Comparison of ENCODE assay signal across 28 cellular contexts in the genomic region with DNA sequence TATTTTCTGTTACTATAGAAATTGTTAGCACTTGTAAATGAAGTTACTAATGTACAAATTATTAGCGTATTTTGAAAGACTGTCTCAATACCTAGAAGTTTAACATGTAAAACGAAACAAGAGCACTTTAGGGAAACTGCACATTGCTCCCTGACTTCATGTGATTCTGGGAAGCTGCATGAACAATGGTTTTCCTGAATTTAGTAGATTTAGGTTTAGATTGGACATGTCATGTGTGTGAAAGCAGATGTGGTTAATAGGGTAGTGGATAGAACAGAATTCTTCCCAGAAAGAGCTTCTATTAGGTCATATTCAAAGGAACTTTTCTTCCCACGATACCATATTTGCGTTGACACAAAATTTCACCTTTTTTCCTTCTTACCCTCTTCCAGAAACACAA. TPM values are rescaled to one million over a fixed set of nuclear protein-coding genes. Genes with fewer than 3 reads are reported as not detected.
DNase-seq lines count a peak whose midpoint lies in the region; ATAC-seq, FAIRE-seq and TF ChIP-seq lines count a peak whose summit lies in the region.
"Had no signal": no experiment of that assay in that cellular context is flagged by ENCODE, and none has a peak within 500 bp of the region (broad histone marks: within the 10 kb centered on the region; RNA-seq: fewer than 3 reads in every experiment).

No MANE protein-coding gene starts in this region.

- H4K20me1 ChIP-seq in keratinocyte (ENCODE audit: control insufficient read depth, extremely low read depth, insufficient read depth, low read length) = no peaks in the 10 kb centered on the region

- peak overlapping the region; percentile 65 for H3K27ac ChIP-seq in Panc1 (ENCODE audit: low read length)
- peak overlapping the region; percentile 78 for H3K27ac ChIP-seq in brain microvascular endothelial cell
- H3K27ac ChIP-seq in keratinocyte (ENCODE audit: control insufficient read depth, insufficient read depth, low read length) = peak overlapping the region; percentile 71
- no peak overlapping the region for H3K27ac ChIP-seq in neuronal stem cell (replicated peaks; ENCODE audit: low read length)
- H3K27ac ChIP-seq in esophagus squamous epithelium = no peak overlapping the region
- H3K27ac ChIP-seq: esophagus muscularis mucosa, sigmoid colon, transverse colon had no signal

- intact Hi-C loops in Panc1 (cut with micrococcal nuclease; ENCODE audit: unreplicated experiment) (no loop called here), esophagus squamous epithelium (cut with DNase I) (no loop called here)

- H3K18ac ChIP-seq in neuronal stem cell (ENCODE audit: low read length) = no peak overlapping the region

- H3K4me2 ChIP-seq in keratinocyte (ENCODE audit: control insufficient read depth, extremely low read depth, insufficient read depth, low read depth, low read length) (no peak overlapping the region), neuronal stem cell (ENCODE audit: insufficient read depth, low read length, poor library complexity, severe bottlenecking) (no peak overlapping the region)

- no peak for TF ChIP-seq POLR2A in esophagus squamous epithelium (IDR thresholded peaks at IDR 0.05)

- H3K27me3 ChIP-seq in Panc1 (ENCODE audit: control insufficient read depth, insufficient read depth, low read length) (no peaks in the 10 kb centered on the region), brain microvascular endothelial cell (replicated peaks) (no peaks in the 10 kb centered on the region), keratinocyte (ENCODE audit: control insufficient read depth, extremely low read depth, insufficient read depth, low read length) (no peaks in the 10 kb centered on the region), neuronal stem cell (ENCODE audit: control insufficient read depth in 3 of 3, insufficient read depth in 3 of 3, low read depth in 1 of 3, low read length in 3 of 3) (no peaks in the 10 kb centered on the region), esophagus squamous epithelium (no peaks in the 10 kb centered on the region)
- H3K27me3 ChIP-seq: esophagus muscularis mucosa, left lung, sigmoid colon, transverse colon had no signal

- no peak overlapping the region for H3K4ac ChIP-seq in neuronal stem cell (ENCODE audit: low read length)

- H3K36me3 ChIP-seq in Panc1 (ENCODE audit: control insufficient read depth, insufficient read depth, low read length) (no peaks in the 10 kb centered on the region), brain microvascular endothelial cell (replicated peaks) (no peaks in the 10 kb centered on the region), keratinocyte (ENCODE audit: control insufficient read depth in 2 of 2, extremely low read depth in 1 of 2, insufficient read depth in 2 of 2, low read length in 2 of 2) (no peaks in the 10 kb centered on the region), neuronal stem cell (replicated peaks in 1 of 2; ENCODE audit: control insufficient read depth in 2 of 2, insufficient read depth in 2 of 2, low read length in 2 of 2) (no peaks in the 10 kb centered on the region), esophagus squamous epithelium (no peaks in the 10 kb centered on the region)
- H3K36me3 ChIP-seq: esophagus muscularis mucosa, left lung, sigmoid colon, transverse colon had no signal

- dilution Hi-C loops in keratinocyte (cut with MboI; ENCODE audit: extremely low pct_ligation_motif_present, low sequenced_read_pairs) = no loop called here

- no peak overlapping the region for H2BK120ac ChIP-seq in neuronal stem cell (ENCODE audit: low read depth, low read length)

- H3K9me3 ChIP-seq in Panc1 (ENCODE audit: control insufficient read depth, insufficient read depth, low read depth, low read length) = peaks cover under 1% of the 10 kb centered on the region; the same call in 1 of the 2 replicates
- no peaks in the 10 kb centered on the region for H3K9me3 ChIP-seq in keratinocyte (ENCODE audit: control insufficient read depth, low read depth, low read length)
- no peaks in the 10 kb centered on the region for H3K9me3 ChIP-seq in neuronal stem cell (replicated peaks in 1 of 2; ENCODE audit: control insufficient read depth in 2 of 2, insufficient read depth in 1 of 2, low read depth in 1 of 2, low read length in 2 of 2)
- H3K9me3 ChIP-seq in esophagus squamous epithelium = no peaks in the 10 kb centered on the region
- H3K9me3 ChIP-seq: esophagus muscularis mucosa, left lung, sigmoid colon, transverse colon had no signal

- CTCF ChIA-PET in Panc1 (lab: Charles Lee) = no interaction called here

- no peak overlapping the region for H4K8ac ChIP-seq in neuronal stem cell (ENCODE audit: low read depth, low read length)

- H3K4me1 ChIP-seq in Panc1 (ENCODE audit: control insufficient read depth, insufficient read depth, low read length) (no peaks in the 10 kb centered on the region), keratinocyte (ENCODE audit: control insufficient read depth, extremely low read depth, insufficient read depth, low read length) (peaks cover 35% of the 10 kb centered on the region), neuronal stem cell (ENCODE audit: control insufficient read depth in 2 of 2, insufficient read depth in 1 of 2, low read depth in 1 of 2, low read length in 2 of 2) (no peaks in the 10 kb centered on the region), esophagus squamous epithelium (peaks cover 0 to 34% (median 4%) of the 10 kb centered on the region in 3 donors)

- no peaks in the 10 kb centered on the region for H3K79me2 ChIP-seq in keratinocyte (ENCODE audit: control insufficient read depth, insufficient read depth, low read length)

- ATAC-seq in Panc1 = no peak
- ATAC-seq: activated CD8-positive, alpha-beta memory T cell treated with anti-CD3 and anti-CD28 coated beads, Interleukin-2, amount 10 ng/mL, durations not matched to agents 7 days and 5 days; stimulated activated effector memory CD8-positive, alpha-beta T cell treated with anti-CD3 and anti-CD28 coated beads, Interleukin-12 subunit alpha, Interleukin-12 subunit beta, amount 100 ng/mL, for 72 hours had no signal

- FAIRE-seq in keratinocyte (lab: Jason Lieb, UNC) (peak; percentile 26), RCC 7860 (lab: Jason Lieb, UNC) (no peak)
- FAIRE-seq: GM12892 had no signal

- POLR2A ChIA-PET in Panc1 (lab: Charles Lee) = no interaction called here

- H2AFZ ChIP-seq in keratinocyte (ENCODE audit: control insufficient read depth, low read length) = no peak overlapping the region
- no peak overlapping the region for H2AFZ ChIP-seq in neuronal stem cell (ENCODE audit: low read length)

- H4K91ac ChIP-seq in neuronal stem cell (ENCODE audit: low read depth, low read length, poor library complexity) = no peak overlapping the region

- H3K23ac ChIP-seq in neuronal stem cell (ENCODE audit: low read depth, low read length, poor library complexity) = no peak overlapping the region

- WGBS in neuronal stem cell (ENCODE audit: extremely low coverage in 2 of 2, insufficient read length in 2 of 2, insufficient replicate concordance in 1 of 2), 2 donors = no CpG with 5 or more reads among the region's 4 CpGs
- 87 to 98% methylated on average over 4 of the region's 4 CpGs for WGBS in esophagus squamous epithelium, 2 donors

- in situ Hi-C loops in Panc1 (cut with HindIII; ENCODE audit: low pct_unique_long_range_greater_than_20kb, low sequenced_read_pairs) = no loop called here
- in situ Hi-C loops in brain microvascular endothelial cell (cut with HindIII; ENCODE audit: low pct_ligation_motif_present, low sequenced_read_pairs) = no loop called here

- no peak for DNase-seq in Panc1 (ENCODE audit: low read depth, low spot score)
- DNase-seq in brain microvascular endothelial cell = no peak
- DNase-seq in keratinocyte (ENCODE audit: low read depth, low spot score) = no peak
- no peak for DNase-seq in neuronal stem cell (ENCODE audit: low spot score)
- DNase-seq in NCI-H1105 (lab: John Stamatoyannopoulos, UW) = no peak
- DNase-seq in esophagus squamous epithelium (lab: John Stamatoyannopoulos, UW) = no peak
- DNase-seq in RCC 7860 (ENCODE audit: low spot score) = no peak
- DNase-seq: activated B cell treated with CpG ODN at 0.5 μM for 24 hours; activated CD8-positive, alpha-beta memory T cell treated with anti-CD3 and anti-CD28 coated beads, Interleukin-2, amount 10 ng/mL, durations not matched to agents 7 days and 5 days; activated gamma-delta T cell treated with Interleukin-2 at 50 U/mL for 16 hours; activated T-cell treated with anti-CD3 and anti-CD28 coated beads, Interleukin-2, amount 50 U/mL, for 48 hours; C1 segment of cervical spinal cord; central memory CD4-positive, alpha-beta T cell; COR-L47; endodermal cell; H7; left lung; naive B cell; NCI-H146; NCI-H2107; nucleus accumbens; sigmoid colon; stimulated activated CD4-positive, alpha-beta T cell treated with anti-CD3 and anti-CD28 coated beads, Interleukin-15, amount 100 ng/mL, for 24 hours; transverse colon had no signal

- H2BK15ac ChIP-seq in neuronal stem cell (ENCODE audit: low read length) = no peak overlapping the region

- H3K14ac ChIP-seq in neuronal stem cell (ENCODE audit: low read length) = no peak overlapping the region

- no peak overlapping the region for H2AK5ac ChIP-seq in neuronal stem cell (ENCODE audit: low read depth, low read length)

- H3K4me3 ChIP-seq in Panc1 (ENCODE audit: low read depth in 2 of 2, low read length in 2 of 2) (no peak overlapping the region), brain microvascular endothelial cell (ENCODE audit: low read depth, low read length) (no peak overlapping the region), keratinocyte (ENCODE audit: control insufficient read depth in 2 of 3, extremely low read depth in 1 of 3, insufficient read depth in 2 of 3, low read depth in 1 of 3, low read length in 3 of 3) (no peak overlapping the region), neuronal stem cell (ENCODE audit: low read length in 2 of 2) (no peak overlapping the region), esophagus squamous epithelium (no peak overlapping the region)
- H3K4me3 ChIP-seq: esophagus muscularis mucosa, left lung, sigmoid colon, transverse colon had no signal

- no peaks in the 10 kb centered on the region for H3K79me1 ChIP-seq in neuronal stem cell (ENCODE audit: low read depth, low read length)

- no TSS peak for BruUV-seq in Panc1 (replicated peaks; lab: Mats Ljungman, UMichigan)

- no peak overlapping the region for H2BK12ac ChIP-seq in neuronal stem cell (ENCODE audit: low read length)

- no peaks in the 10 kb centered on the region for H3K9me1 ChIP-seq in keratinocyte (ENCODE audit: control insufficient read depth, extremely low read depth, insufficient read depth, low read length)

- H2BK5ac ChIP-seq in neuronal stem cell (ENCODE audit: low read length) = no peak overlapping the region

- H3K9ac ChIP-seq in keratinocyte (ENCODE audit: control insufficient read depth, extremely low read depth, insufficient read depth, low read length) = peak overlapping the region; percentile 5
- no peak overlapping the region for H3K9ac ChIP-seq in neuronal stem cell (ENCODE audit: low read depth, low read length, poor library complexity)

- no peak for TF ChIP-seq CTCF in Panc1 (IDR thresholded peaks at IDR 0.05)
- TF ChIP-seq CTCF in brain microvascular endothelial cell (IDR thresholded peaks at IDR 0.05; ENCODE audit: low read depth, low read length, missing control alignments) = no peak
- TF ChIP-seq CTCF in keratinocyte (optimal IDR thresholded peaks at IDR 0.05 in 1 of 3, IDR thresholded peaks at IDR 0.05 in 1 of 3, conservative IDR thresholded peaks at IDR 0.05 in 1 of 3; ENCODE audit: extremely low read depth in 1 of 3, insufficient read depth in 2 of 3, low read length in 3 of 3) = no peak
- TF ChIP-seq CTCF in esophagus squamous epithelium (IDR thresholded peaks at IDR 0.05) = no peak

RNA-seq across cellular contexts. Expression of gene CXCL8, which starts 14.9 kb away (rescaled TPM):
- total RNA-seq in Panc1 (2021; ENCODE audit: unreplicated experiment) = 0.82 TPM
- 1.4 TPM for polyA plus RNA-seq in Panc1 (2012; ENCODE audit: insufficient read length)
- 2.7 to 65.4 TPM (median 23.4 TPM) in 3 replicates for polyA plus RNA-seq in keratinocyte
- polyA plus RNA-seq in keratinocyte (2011; ENCODE audit: low read depth) = 5.1 TPM
- polyA plus RNA-seq in keratinocyte (2011; cell fraction: cytosol; rRNA removed) = 7.6 and 11.8 TPM in 2 replicates
- polyA plus RNA-seq in keratinocyte (2011; cell fraction: nucleus; rRNA removed) = 56.0 and 72.0 TPM in 2 replicates
- 3.7 and 8.9 TPM in 2 replicates for polyA plus RNA-seq in keratinocyte (2012; ENCODE audit: low replicate concordance)
- 4.8 to 21.1 TPM (median 11.8 TPM) in 3 replicates for polyA minus RNA-seq in keratinocyte
- polyA minus RNA-seq in keratinocyte (2011; cell fraction: cytosol; rRNA and poly(A)+ RNA removed) = 2.3 TPM
- polyA minus RNA-seq in keratinocyte (2011; cell fraction: nucleus; rRNA and poly(A)+ RNA removed) = 29.4 and 69.4 TPM in 2 replicates
- polyA plus RNA-seq in neuronal stem cell (2013, experiment 1 of 2) = not detected
- not detected for polyA plus RNA-seq in neuronal stem cell (2013, experiment 2 of 2)
- total RNA-seq in esophagus squamous epithelium = 10 to 100 TPM in 1 of 4 donors, 1 to 10 TPM in 1, under 1 TPM in 1, not detected in 1; 0.76 to 90.2 (median 2.4) TPM
- total RNA-seq: endodermal cell, G401, H7 had no signal

Comparison
In these comparisons a context has a peak if more than half of its experiments do, and no peak if none do; other contexts are left out.
1. H3K27ac ChIP-seq: peak in Panc1 (single experiment), brain microvascular endothelial cell (single experiment) and keratinocyte (single experiment); none in neuronal stem cell (single experiment) and esophagus squamous epithelium (0 of 4).